8 cellular contexts compared by ENCODE assay signal in the genomic region with DNA sequence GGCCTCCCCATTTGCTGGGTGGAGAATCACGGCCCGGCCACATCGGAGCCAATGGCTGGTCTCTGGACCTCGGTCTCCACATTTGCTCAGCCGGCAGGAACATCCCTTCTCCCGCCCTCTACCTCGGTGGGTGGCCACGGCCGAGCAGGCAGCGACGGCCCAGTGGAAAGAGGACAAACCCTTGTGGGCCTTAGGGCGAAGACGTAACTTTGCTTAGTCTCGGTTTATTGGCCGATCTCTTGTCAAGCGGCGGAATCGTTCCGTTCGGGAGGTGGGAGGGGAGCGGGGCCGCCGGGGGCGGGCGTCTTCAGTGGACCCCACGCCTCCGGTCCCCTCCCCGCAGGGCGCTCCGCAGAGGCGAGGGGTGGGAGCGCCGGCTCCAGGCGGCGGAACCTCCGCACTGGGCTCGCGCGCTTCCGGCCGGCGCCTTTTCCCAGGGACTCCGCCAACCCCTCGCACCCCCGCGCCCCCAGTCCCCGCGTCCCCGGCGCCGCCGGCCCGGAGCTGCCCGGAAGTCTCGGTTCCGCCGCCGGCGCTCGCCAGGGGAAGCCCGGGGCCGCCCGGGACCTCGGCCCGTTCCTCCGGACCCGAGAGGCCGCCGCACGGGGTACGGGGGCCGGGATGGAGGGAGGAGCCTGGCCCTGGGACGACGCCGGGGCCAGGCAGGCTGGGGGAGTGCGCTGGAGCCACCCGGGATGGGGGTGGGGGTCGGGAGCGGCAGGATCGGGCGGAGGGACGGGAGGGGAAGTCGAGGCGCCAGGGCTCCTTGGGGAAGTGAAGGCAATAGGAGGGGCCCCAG. TPM values are rescaled to one million over a fixed set of nuclear protein-coding genes. Genes with fewer than 3 reads are reported as not detected.
DNase-seq lines count a peak whose midpoint lies in the region; ATAC-seq and TF ChIP-seq lines count a peak whose summit lies in the region.

A gene with protein sequence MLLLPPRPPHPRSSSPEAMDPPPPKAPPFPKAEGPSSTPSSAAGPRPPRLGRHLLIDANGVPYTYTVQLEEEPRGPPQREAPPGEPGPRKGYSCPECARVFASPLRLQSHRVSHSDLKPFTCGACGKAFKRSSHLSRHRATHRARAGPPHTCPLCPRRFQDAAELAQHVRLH (plus strand): TSS at position 426 of the 799 bp plus-strand sequence. CDS start 1,507 bp downstream, outside the sequence.

- no peaks in the 10 kb centered on the region for H3K9me3 Mint-ChIP-seq in activated naive CD4-positive, alpha-beta T cell treated with anti-CD3 and anti-CD28 coated beads for 36 hours
- H3K9me3 Mint-ChIP-seq in nephron progenitor cell = no peaks in the 10 kb centered on the region

- H3K27ac Mint-ChIP-seq in activated naive CD4-positive, alpha-beta T cell treated with anti-CD3 and anti-CD28 coated beads for 36 hours = peak within 1 kb of the TSS; percentile 90
- peak within 1 kb of the TSS; percentile 92 for H3K27ac Mint-ChIP-seq in nephron progenitor cell

- TF ChIP-seq EP300 in tibial nerve (IDR thresholded peaks at IDR 0.05) = peak in 1 of 2 donors; percentile 48

- H3K27ac ChIP-seq in foreskin keratinocyte = peak within 1 kb of the TSS; percentile 93
- H3K27ac ChIP-seq in tibial nerve = peak within 1 kb of the TSS; percentile 95 to 98 (median 98)

- ATAC-seq in HG03432 (IDR thresholded peaks at IDR 0.05; ENCODE audit: unreplicated experiment) = peak; percentile 28
- ATAC-seq in foreskin keratinocyte = peak; percentile 34
- ATAC-seq in HG03565 (IDR thresholded peaks at IDR 0.05; ENCODE audit: unreplicated experiment) = no peak

- DNase-seq in ELR (ENCODE audit: low read depth) (peak; percentile 80), RKO (ENCODE audit: low spot score) (peak; percentile 68), foreskin keratinocyte (peak; percentile 51 to 74), nephron progenitor cell (peak; percentile 75), tibial nerve (ENCODE audit: low spot score in 2 of 2) (peak in 1 of 2 donors; percentile 25)
- peak; percentile 45 for DNase-seq in activated naive CD4-positive, alpha-beta T cell treated with anti-CD3 and anti-CD28 coated beads for 36 hours

- H3K27me3 ChIP-seq in foreskin keratinocyte (no peaks in the 10 kb centered on the region), tibial nerve (no peaks in the 10 kb centered on the region)

- peak within 1 kb of the TSS; percentile 93 for H3K4me3 Mint-ChIP-seq in activated naive CD4-positive, alpha-beta T cell treated with anti-CD3 and anti-CD28 coated beads for 36 hours
- peak within 1 kb of the TSS; percentile 95 for H3K4me3 Mint-ChIP-seq in nephron progenitor cell

- intact Hi-C loops in activated naive CD4-positive, alpha-beta T cell treated with anti-CD3 and anti-CD28 coated beads for 36 hours (cut with micrococcal nuclease) = loop anchor here (5.0 kb wide), 3 partner anchors 33 to 383 kb away; a partner anchor contains a TSS

- peak within 1 kb of the TSS; percentile 62 to 93 (median 90) for H3K4me3 ChIP-seq in tibial nerve

- CTCF ChIA-PET in activated naive CD4-positive, alpha-beta T cell treated with anti-CD3 and anti-CD28 coated beads for 36 hours (lab: Charles Lee) = interaction anchor here (1.1 to 2.1 kb wide), 2 partner anchors 9 to 137 kb away, joined by 4 to 5 read pairs; no protein-coding TSS in a partner anchor

- peaks cover 23% of the 10 kb centered on the region for H3K36me3 Mint-ChIP-seq in activated naive CD4-positive, alpha-beta T cell treated with anti-CD3 and anti-CD28 coated beads for 36 hours (ENCODE audit: low read depth)
- H3K36me3 Mint-ChIP-seq in nephron progenitor cell (ENCODE audit: low read depth) = peaks cover 19% of the 10 kb centered on the region

- TF ChIP-seq CTCF in foreskin keratinocyte (conservative IDR thresholded peaks at IDR 0.05) (no peak), nephron progenitor cell (IDR thresholded peaks at IDR 0.05) (no peak), tibial nerve (IDR thresholded peaks at IDR 0.05) (no peak)

- H3K4me1 ChIP-seq in foreskin keratinocyte (no peaks in the 10 kb centered on the region), tibial nerve (peaks cover 0 to 89% (median 54%) of the 10 kb centered on the region in 4 donors)

- no peaks in the 10 kb centered on the region for H3K9me3 ChIP-seq in tibial nerve

- peaks cover 0 to 19% (median 0%) of the 10 kb centered on the region in 3 donors for H3K36me3 ChIP-seq in tibial nerve

- TF ChIP-seq POLR2A in tibial nerve (IDR thresholded peaks at IDR 0.05) = peak in 1 of 2 donors; percentile 14

- H3K27me3 Mint-ChIP-seq in activated naive CD4-positive, alpha-beta T cell treated with anti-CD3 and anti-CD28 coated beads for 36 hours (ENCODE audit: low read depth) = no peaks in the 10 kb centered on the region
- peaks cover under 1% of the 10 kb centered on the region for H3K27me3 Mint-ChIP-seq in nephron progenitor cell (ENCODE audit: low read depth, poor library complexity)

- WGBS in tibial nerve, 2 donors = 0 to 2% methylated on average over 37 to 44 of the region's 84 CpGs

- H3K4me1 Mint-ChIP-seq in activated naive CD4-positive, alpha-beta T cell treated with anti-CD3 and anti-CD28 coated beads for 36 hours (ENCODE audit: low read depth) = peaks cover 57% of the 10 kb centered on the region
- H3K4me1 Mint-ChIP-seq in nephron progenitor cell = peaks cover 75% of the 10 kb centered on the region

RNA-seq across cellular contexts. Expression of the gene that starts here (rescaled TPM):
- 10 to 100 TPM; 18.1 to 18.7 TPM for total RNA-seq in activated naive CD4-positive, alpha-beta T cell treated with anti-CD3 and anti-CD28 coated beads for 36 hours
- 9.8 and 11.2 TPM in 2 replicates for total RNA-seq in foreskin keratinocyte
- 20.4 and 23.2 TPM in 2 replicates for polyA plus RNA-seq in foreskin keratinocyte
- 10 to 100 TPM; 24.1 to 67.5 (median 35.0) TPM for total RNA-seq in tibial nerve
